In the genomic region with DNA sequence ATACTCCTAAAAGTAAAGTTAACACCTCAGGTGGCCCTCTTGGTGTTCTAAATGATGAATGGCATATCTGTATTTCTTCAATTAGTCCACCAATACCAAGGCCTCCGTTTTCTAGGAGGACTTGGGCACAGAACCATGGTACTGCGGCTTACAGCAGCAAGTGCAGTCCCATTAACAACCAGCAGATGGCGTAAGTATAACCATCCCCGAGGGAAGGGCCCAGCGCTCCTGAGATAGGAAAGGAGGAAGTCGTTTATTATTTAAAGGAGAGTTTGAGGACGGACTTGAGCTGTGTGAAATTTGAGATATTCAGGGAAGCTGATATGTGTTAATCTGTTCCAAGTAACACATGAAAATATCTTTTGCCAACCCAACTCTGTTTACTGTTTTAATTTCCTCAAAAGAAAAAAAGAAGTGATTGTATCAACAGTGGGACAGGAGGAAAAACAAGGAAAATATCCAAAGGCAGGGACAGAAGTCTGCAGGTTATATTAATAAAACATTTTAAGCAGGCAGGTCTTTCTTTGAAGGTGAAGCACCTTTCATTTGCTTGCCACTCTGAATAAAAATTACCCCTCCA, we compare ENCODE assay signal across 8 cellular contexts. TPM values are rescaled to one million over a fixed set of nuclear protein-coding genes. Genes with fewer than 3 reads are reported as not detected.
A peak's percentile ranks its signal among the peaks of the same experiment; 100 is the strongest.
DNase-seq lines count a peak whose midpoint lies in the region; ATAC-seq and TF ChIP-seq lines count a peak whose summit lies in the region.

No MANE protein-coding gene starts in this region.

- H3K9me3 ChIP-seq in PC-9 (ENCODE audit: insufficient read depth, low read depth) (no peaks in the 10 kb centered on the region), neural progenitor cell (ENCODE audit: low read depth) (no peaks in the 10 kb centered on the region), tibial artery (peaks cover 0 to 17% (median 11%) of the 10 kb centered on the region in 3 donors)

- H3K36me3 ChIP-seq in PC-9 (ENCODE audit: low read depth), result no peaks in the 10 kb centered on the region
- no peaks in the 10 kb centered on the region for H3K36me3 ChIP-seq in neural progenitor cell
- peaks cover 0 to 6% (median 0%) of the 10 kb centered on the region in 3 donors for H3K36me3 ChIP-seq in tibial artery

- H3K27ac Mint-ChIP-seq in activated T-cell treated with anti-CD3 and anti-CD28 coated beads, Interleukin-2, amount 50 U/mL, for 72 hours, result no peak overlapping the region
- no peak overlapping the region for H3K27ac Mint-ChIP-seq in neural progenitor cell

- peaks cover 11% of the 10 kb centered on the region in 2 donors for H3K36me3 Mint-ChIP-seq in activated T-cell treated with anti-CD3 and anti-CD28 coated beads, Interleukin-2, amount 50 U/mL, for 72 hours (ENCODE audit: insufficient read depth in 2 of 2)
- no peaks in the 10 kb centered on the region for H3K36me3 Mint-ChIP-seq in neural progenitor cell

- H3F3A ChIP-seq in PC-9 (ENCODE audit: insufficient read depth, low read depth) (no peaks in the 10 kb centered on the region), neural progenitor cell (ENCODE audit: low read depth) (no peaks in the 10 kb centered on the region)

- H4K20me1 ChIP-seq in PC-9 (ENCODE audit: insufficient read depth), result no peaks in the 10 kb centered on the region
- H4K20me1 ChIP-seq in neural progenitor cell (ENCODE audit: low read depth), result no peaks in the 10 kb centered on the region

- no peaks in the 10 kb centered on the region for H3K9me2 ChIP-seq in PC-9 (ENCODE audit: insufficient read depth)

- peaks cover 11 to 15% of the 10 kb centered on the region in 2 donors for H3K9me3 Mint-ChIP-seq in activated T-cell treated with anti-CD3 and anti-CD28 coated beads, Interleukin-2, amount 50 U/mL, for 72 hours
- H3K9me3 Mint-ChIP-seq in neural progenitor cell, result peaks cover 17% of the 10 kb centered on the region

- peak; percentile 87 for TF ChIP-seq CTCF in GM10248 (IDR thresholded peaks at IDR 0.05; ENCODE audit: control extremely low read depth, extremely low read depth, low read depth, missing control alignments)
- TF ChIP-seq CTCF in PC-9 (conservative IDR thresholded peaks at IDR 0.05), result peak; percentile 83
- peak; percentile 95 for TF ChIP-seq CTCF in neural progenitor cell (IDR thresholded peaks at IDR 0.05)
- peak; percentile 98 for TF ChIP-seq CTCF in tibial artery (IDR thresholded peaks at IDR 0.05)

- no peak overlapping the region for H3K4me3 Mint-ChIP-seq in activated T-cell treated with anti-CD3 and anti-CD28 coated beads, Interleukin-2, amount 50 U/mL, for 72 hours
- peak overlapping the region; percentile 39 for H3K4me3 Mint-ChIP-seq in neural progenitor cell

- no TSS peak for BruUV-seq in PC-9 (replicated peaks; lab: Mats Ljungman, UMichigan)

- no peaks in the 10 kb centered on the region for H3K27me3 Mint-ChIP-seq in activated T-cell treated with anti-CD3 and anti-CD28 coated beads, Interleukin-2, amount 50 U/mL, for 72 hours (ENCODE audit: low read depth)
- peaks cover 5% of the 10 kb centered on the region for H3K27me3 Mint-ChIP-seq in neural progenitor cell (ENCODE audit: insufficient read depth, low read depth)

- H3K4me2 ChIP-seq in PC-9, result no peak overlapping the region
- no peak overlapping the region for H3K4me2 ChIP-seq in neural progenitor cell

- H3K4me1 ChIP-seq in PC-9 (replicated peaks; ENCODE audit: insufficient read depth), result no peaks in the 10 kb centered on the region
- H3K4me1 ChIP-seq in neural progenitor cell, result no peaks in the 10 kb centered on the region
- no peaks in the 10 kb centered on the region for H3K4me1 ChIP-seq in tibial artery

- H3K79me2 ChIP-seq in PC-9 (ENCODE audit: low read depth) (no peaks in the 10 kb centered on the region), neural progenitor cell (ENCODE audit: low read depth) (no peaks in the 10 kb centered on the region)

- no peak overlapping the region for H3K9ac ChIP-seq in neural progenitor cell

- H3K27ac ChIP-seq in PC-9, result no peak overlapping the region
- H3K27ac ChIP-seq in neural progenitor cell, result no peak overlapping the region
- H3K27ac ChIP-seq in tibial artery, result peak overlapping the region; percentile 6 to 47

- POLR2A ChIA-PET in GM10248 (lab: Yijun Ruan, JAX) (no interaction called here), PC-9 (lab: Charles Lee; ENCODE audit: unreplicated experiment) (no interaction called here)

- peaks cover 20% of the 10 kb centered on the region for H3K4me1 Mint-ChIP-seq in activated T-cell treated with anti-CD3 and anti-CD28 coated beads, Interleukin-2, amount 50 U/mL, for 72 hours (ENCODE audit: low read depth)
- no peaks in the 10 kb centered on the region for H3K4me1 Mint-ChIP-seq in neural progenitor cell

- DNase-seq in GM10248 (ENCODE audit: extremely low spot score), result peak; percentile 58
- DNase-seq in KG1 (lab: John Stamatoyannopoulos, UW), result peak; percentile 42
- peak in 1 of 2 experiments; percentile 25 for DNase-seq in PC-9
- peak; percentile 60 to 72 for DNase-seq in activated T-cell treated with anti-CD3 and anti-CD28 coated beads, Interleukin-2, amount 50 U/mL, for 72 hours
- DNase-seq in fibroblast of the conjunctiva (ENCODE audit: low read depth), result peak; percentile 61
- DNase-seq in neural progenitor cell (ENCODE audit: low spot score), result peak; percentile 71
- DNase-seq in tibial artery, result peak; percentile 77 to 81
- DNase-seq in occipital lobe (lab: John Stamatoyannopoulos, UW), result no peak

- H2AFZ ChIP-seq in PC-9, result no peak overlapping the region
- no peak overlapping the region for H2AFZ ChIP-seq in neural progenitor cell (replicated peaks)

- intact Hi-C loops in PC-9 (cut with micrococcal nuclease; ENCODE audit: unreplicated experiment), result loop anchor here (2.0 kb wide), 1 partner anchor 134 kb away; no protein-coding TSS in a partner anchor
- intact Hi-C loops in tibial artery (cut with DNase I; ENCODE audit: low total_unique reads), result no loop called here

- ATAC-seq in activated T-cell treated with anti-CD3 and anti-CD28 coated beads, Interleukin-2, amount 50 U/mL, for 72 hours (replicated peaks in 1 of 2), result peak; percentile 49 to 51

- H3K27me3 ChIP-seq in PC-9 (ENCODE audit: insufficient read depth, low read depth), result no peaks in the 10 kb centered on the region
- no peaks in the 10 kb centered on the region for H3K27me3 ChIP-seq in neural progenitor cell
- H3K27me3 ChIP-seq in tibial artery, result no peaks in the 10 kb centered on the region

- H3K4me3 ChIP-seq in PC-9 (no peak overlapping the region), neural progenitor cell (no peak overlapping the region), tibial artery (no peak overlapping the region)

- CTCF ChIA-PET in GM10248 (lab: Yijun Ruan, JAX) (interaction anchor here (0.6 to 5.9 kb wide), 28 partner anchors 9 to 137 kb away, joined by 3 to 103 read pairs (median 4); no protein-coding TSS in a partner anchor), PC-9 (lab: Charles Lee) (interaction anchor here (0.6 to 0.7 kb wide), 4 partner anchors 222 to 1684 kb away, joined by 3 to 12 read pairs (median 4); no protein-coding TSS in a partner anchor)

RNA-seq across cellular contexts. Expression of a gene that starts 37.7 kb away (rescaled TPM):
- total RNA-seq in PC-9 (2021), result not detected in 2 replicates
- under 1 TPM in 1 of 2 donors, not detected in 1; 0.07 TPM for total RNA-seq in activated T-cell treated with anti-CD3 and anti-CD28 coated beads, Interleukin-2, amount 50 U/mL, for 72 hours
- not detected in 2 replicates for total RNA-seq in neural progenitor cell (ENCODE audit: low replicate concordance)
- total RNA-seq in occipital lobe, result under 0.01 TPM

Comparison
In these comparisons a context has a peak if more than half of its experiments do, and no peak if none do; other contexts are left out.
1. H3K27ac ChIP-seq: peak in tibial artery (2 of 2); none in PC-9 (single experiment) and neural progenitor cell (single experiment).
2. Peak in every context shown above with its lines, with median percentiles within 50 percentile points of each other: CTCF ChIP-seq.